8 cellular contexts compared by ENCODE assay signal in genomic region chr19:54464044-54464623, GRCh38. TPM values are rescaled to one million over a fixed set of nuclear protein-coding genes. Genes with fewer than 3 reads are reported as not detected.
DNase-seq lines count a peak whose midpoint lies in the region; ATAC-seq and TF ChIP-seq lines count a peak whose summit lies in the region.

No MANE protein-coding gene starts in this region.

- H3K27ac Mint-ChIP-seq in stimulated activated memory B cell treated with anti-CD40 and anti-IgM and Interleukin-4, amounts not matched to agents 10 μg/mL and 1 μg/mL and 100 μg/mL, for 72 hours: peak overlapping the region; percentile 86

- peak overlapping the region; percentile 88 for H2AFZ ChIP-seq in OCI-LY3 (ENCODE audit: low read depth, low read length)

- H3K4me1 ChIP-seq in OCI-LY3 (ENCODE audit: low read length) (peaks cover 10% of the 10 kb centered on the region), muscle layer of colon (ENCODE audit: insufficient read depth, low read length) (peaks cover 20% of the 10 kb centered on the region)

- H3K27me3 Mint-ChIP-seq in stimulated activated memory B cell treated with anti-CD40 and anti-IgM and Interleukin-4, amounts not matched to agents 10 μg/mL and 1 μg/mL and 100 μg/mL, for 72 hours: peaks cover 8% of the 10 kb centered on the region

- TF ChIP-seq CTCF in OCI-LY3 (IDR thresholded peaks at IDR 0.05; ENCODE audit: low read depth, low read length) (no peak), epithelial cell of proximal tubule (conservative IDR thresholded peaks at IDR 0.05; ENCODE audit: low read depth, low read length) (no peak)

- peak overlapping the region; percentile 75 for H3K27ac ChIP-seq in OCI-LY3 (ENCODE audit: low read length)
- H3K27ac ChIP-seq in muscle layer of colon (ENCODE audit: low read depth, low read length): peak overlapping the region; percentile 61

- peak overlapping the region; percentile 92 for H3K4me3 ChIP-seq in OCI-LY3 (ENCODE audit: low read length)
- peak overlapping the region; percentile 81 for H3K4me3 ChIP-seq in epithelial cell of proximal tubule (ENCODE audit: low read depth, low read length)
- H3K4me3 ChIP-seq in muscle layer of colon (ENCODE audit: low read depth in 1 of 2, low read length in 2 of 2): peak overlapping the region; percentile 46 to 66

- peak overlapping the region; percentile 85 for H3K4me3 Mint-ChIP-seq in stimulated activated memory B cell treated with anti-CD40 and anti-IgM and Interleukin-4, amounts not matched to agents 10 μg/mL and 1 μg/mL and 100 μg/mL, for 72 hours

- peak; percentile 34 for ATAC-seq in GM21381 (IDR thresholded peaks at IDR 0.05; ENCODE audit: unreplicated experiment)
- ATAC-seq in stimulated activated memory B cell treated with anti-CD40 and anti-IgM and Interleukin-4, amounts not matched to agents 10 μg/mL and 1 μg/mL and 100 μg/mL, for 72 hours: peak; percentile 74

- H3K36me3 ChIP-seq in OCI-LY3 (replicated peaks; ENCODE audit: low read depth, low read length) (peaks cover 31% of the 10 kb centered on the region), muscle layer of colon (ENCODE audit: insufficient read depth, low read length) (peaks cover 20% of the 10 kb centered on the region)

- no peaks in the 10 kb centered on the region for H3K9me3 ChIP-seq in OCI-LY3 (ENCODE audit: insufficient read depth, low read length)
- no peaks in the 10 kb centered on the region for H3K9me3 ChIP-seq in muscle layer of colon (ENCODE audit: low read length)

- H4K20me1 ChIP-seq in OCI-LY3 (ENCODE audit: insufficient read depth, low read length): peaks cover 20% of the 10 kb centered on the region

- DNase-seq in COLO829 (ENCODE audit: low spot score) (peak; percentile 98), HS-27A (ENCODE audit: low read depth) (peak; percentile 79), activated T-cell treated with anti-CD3 and anti-CD28 coated beads for 4 hours (peak; percentile 71), epithelial cell of proximal tubule (ENCODE audit: low read depth) (peak; percentile 96)

- H3K9ac ChIP-seq in OCI-LY3 (ENCODE audit: low read length): peak overlapping the region; percentile 88
- no peak overlapping the region for H3K9ac ChIP-seq in muscle layer of colon (ENCODE audit: low read length)

- peaks cover under 1% of the 10 kb centered on the region; the same call in 1 of the 2 replicates for H3K79me2 ChIP-seq in OCI-LY3 (ENCODE audit: low read length)

- peaks cover 44% of the 10 kb centered on the region for H3K4me1 Mint-ChIP-seq in stimulated activated memory B cell treated with anti-CD40 and anti-IgM and Interleukin-4, amounts not matched to agents 10 μg/mL and 1 μg/mL and 100 μg/mL, for 72 hours

- H3K27me3 ChIP-seq in OCI-LY3 (ENCODE audit: low read depth, low read length): 0 out of 2 replicates have a peak, but pooled peaks cover under 1% of the 10 kb centered on the region
- no peaks in the 10 kb centered on the region for H3K27me3 ChIP-seq in muscle layer of colon (ENCODE audit: control insufficient read depth in 1 of 2, insufficient read depth in 2 of 2, low read length in 2 of 2)

- no peaks in the 10 kb centered on the region for H3K9me3 Mint-ChIP-seq in stimulated activated memory B cell treated with anti-CD40 and anti-IgM and Interleukin-4, amounts not matched to agents 10 μg/mL and 1 μg/mL and 100 μg/mL, for 72 hours

- H3K36me3 Mint-ChIP-seq in stimulated activated memory B cell treated with anti-CD40 and anti-IgM and Interleukin-4, amounts not matched to agents 10 μg/mL and 1 μg/mL and 100 μg/mL, for 72 hours: peaks cover 17% of the 10 kb centered on the region

- peak overlapping the region; percentile 84 for H3K4me2 ChIP-seq in OCI-LY3 (ENCODE audit: low read length)

RNA-seq across cellular contexts. Expression of gene LENG9, which starts 0.6 kb away (rescaled TPM):
- total RNA-seq in epithelial cell of proximal tubule: 2.7 and 4.1 TPM in 2 replicates

RNA-seq across cellular contexts. Expression of gene CDC42EP5, which starts 9.0 kb away (rescaled TPM):
- total RNA-seq in epithelial cell of proximal tubule: 5.1 and 33.7 TPM in 2 replicates

RNA-seq across cellular contexts. Expression of gene LENG8, which starts 15.1 kb away (rescaled TPM):
- 32.5 and 39.1 TPM in 2 replicates for total RNA-seq in epithelial cell of proximal tubule

RNA-seq across cellular contexts. Expression of gene LAIR2, which starts 38.5 kb away (rescaled TPM):
- total RNA-seq in epithelial cell of proximal tubule: not detected in 2 replicates

RNA-seq across cellular contexts. Expression of gene TTYH1, which starts 48.9 kb away (rescaled TPM):
- total RNA-seq in epithelial cell of proximal tubule: 3.6 TPM in 1 of 2 replicates, not detected in the other

Comparison
In these comparisons a context has a peak if more than half of its experiments do, and no peak if none do; other contexts are left out.
1. Peak in every context shown above with its lines: DNase-seq, ATAC-seq, H3K4me3 ChIP-seq and H3K27ac ChIP-seq.